ENCODE assay signal across 11 cellular contexts in genomic region chr5:32217886-32218396, GRCh38. TPM values are rescaled to one million over a fixed set of nuclear protein-coding genes. Genes with fewer than 3 reads are reported as not detected.
A peak's percentile ranks its signal among the peaks of the same experiment; 100 is the strongest.
DNase-seq lines count a peak whose midpoint lies in the region; ATAC-seq and TF ChIP-seq lines count a peak whose summit lies in the region.
"Had no signal": no experiment of that assay in that cellular context is flagged by ENCODE, and none has a peak within 500 bp of the region (broad histone marks: within the 10 kb centered on the region; RNA-seq: fewer than 3 reads in every experiment).

No MANE protein-coding gene starts in this region.

- peak; percentile 30 for ATAC-seq in mucosa of descending colon
- no peak for ATAC-seq in HG03571 (IDR thresholded peaks at IDR 0.05; ENCODE audit: unreplicated experiment)
- no peak for ATAC-seq in stimulated activated effector memory CD8-positive, alpha-beta T cell treated with anti-CD3 and anti-CD28 coated beads, Interleukin-12 subunit alpha, Interleukin-12 subunit beta, amount 100 ng/mL, for 72 hours

- no peak overlapping the region for H3K27ac ChIP-seq in effector memory CD4-positive, alpha-beta T cell (ENCODE audit: insufficient read depth, low read length, poor library complexity, severe bottlenecking)
- H3K27ac ChIP-seq: neutrophil had no signal

- peak overlapping the region; percentile 49; the same call in 1 of the 2 replicates for H2AFZ ChIP-seq in Loucy (ENCODE audit: low read length)

- DNase-seq in GM12865 (ENCODE audit: low read depth) (peak; percentile 50), astrocyte of the spinal cord (ENCODE audit: low read depth, low spot score) (peak; percentile 22), mucosa of descending colon (peak in 1 of 3 donors; percentile 53), NCI-H526 (lab: John Stamatoyannopoulos, UW) (no peak)
- DNase-seq in stimulated activated effector memory CD8-positive, alpha-beta T cell treated with anti-CD3 and anti-CD28 coated beads, Interleukin-12 subunit alpha, Interleukin-12 subunit beta, amount 100 ng/mL, for 72 hours (ENCODE audit: low spot score in 2 of 2), result no peak
- DNase-seq in effector memory CD4-positive, alpha-beta T cell, result no peak
- DNase-seq: stimulated activated naive CD4-positive, alpha-beta T cell had no signal

- no peaks in the 10 kb centered on the region for H3K36me3 Mint-ChIP-seq in stimulated activated effector memory CD8-positive, alpha-beta T cell treated with anti-CD3 and anti-CD28 coated beads, Interleukin-12 subunit alpha, Interleukin-12 subunit beta, amount 100 ng/mL, for 72 hours

- H3K9me2 ChIP-seq in Loucy (replicated peaks; ENCODE audit: low read depth, low read length), result no peaks in the 10 kb centered on the region

- no peaks in the 10 kb centered on the region for H3K4me1 Mint-ChIP-seq in stimulated activated effector memory CD8-positive, alpha-beta T cell treated with anti-CD3 and anti-CD28 coated beads, Interleukin-12 subunit alpha, Interleukin-12 subunit beta, amount 100 ng/mL, for 72 hours

- no peak overlapping the region for H3K4me2 ChIP-seq in Loucy (ENCODE audit: low read depth, low read length, poor library complexity, severe bottlenecking)

- no peaks in the 10 kb centered on the region for H3K27me3 ChIP-seq in Loucy (ENCODE audit: insufficient read depth, low read length, poor library complexity, severe bottlenecking)
- H3K27me3 ChIP-seq in effector memory CD4-positive, alpha-beta T cell (replicated peaks; ENCODE audit: control insufficient read depth, insufficient read depth, low read length, poor library complexity, severe bottlenecking), result no peaks in the 10 kb centered on the region
- H3K27me3 ChIP-seq: neutrophil had no signal

- no peak overlapping the region for H3K4me3 ChIP-seq in GM12865 (ENCODE audit: low read depth, low read length)
- H3K4me3 ChIP-seq in Loucy (ENCODE audit: low read length, poor library complexity, severe bottlenecking), result no peak overlapping the region
- no peak overlapping the region for H3K4me3 ChIP-seq in astrocyte of the spinal cord (ENCODE audit: low read depth, low read length)
- H3K4me3 ChIP-seq in mucosa of descending colon, result no peak overlapping the region
- no peak overlapping the region for H3K4me3 ChIP-seq in effector memory CD4-positive, alpha-beta T cell (ENCODE audit: insufficient read depth, low read depth, low read length, poor library complexity, severe bottlenecking)

- in situ Hi-C loops in astrocyte of the spinal cord (cut with HindIII; ENCODE audit: low sequenced_read_pairs), result no loop called here

- H3K4me1 ChIP-seq in Loucy (ENCODE audit: insufficient read depth, low read length, poor library complexity, severe bottlenecking) (no peaks in the 10 kb centered on the region), mucosa of descending colon (ENCODE audit: low read depth) (no peaks in the 10 kb centered on the region)
- H3K4me1 ChIP-seq in effector memory CD4-positive, alpha-beta T cell (ENCODE audit: control insufficient read depth, insufficient read depth, low read length, poor library complexity, severe bottlenecking), result no peaks in the 10 kb centered on the region

- intact Hi-C loops in mucosa of descending colon (cut with DNase I, micrococcal nuclease), result no loop called here

- H3K27ac Mint-ChIP-seq in stimulated activated effector memory CD8-positive, alpha-beta T cell treated with anti-CD3 and anti-CD28 coated beads, Interleukin-12 subunit alpha, Interleukin-12 subunit beta, amount 100 ng/mL, for 72 hours, result no peak overlapping the region
- H3K27ac Mint-ChIP-seq: dendritic cell treated with granulocyte-macrophage colony-stimulating factor and Interleukin-4, amounts not matched to agents 40 ng/mL and 50 ng/mL, for 4 days had no signal

- TF ChIP-seq CTCF in GM12865 (IDR thresholded peaks at IDR 0.05; ENCODE audit: insufficient read depth, low read depth, low read length, missing control alignments), result no peak
- TF ChIP-seq CTCF in Loucy (conservative IDR thresholded peaks at IDR 0.05; ENCODE audit: low read length), result no peak
- TF ChIP-seq CTCF in astrocyte of the spinal cord (IDR thresholded peaks at IDR 0.05; ENCODE audit: low read depth, low read length), result no peak
- no peak for TF ChIP-seq CTCF in mucosa of descending colon (IDR thresholded peaks at IDR 0.05)

- H3K36me3 ChIP-seq in Loucy (ENCODE audit: insufficient read depth, low read length), result no peaks in the 10 kb centered on the region
- no peaks in the 10 kb centered on the region for H3K36me3 ChIP-seq in mucosa of descending colon (ENCODE audit: low read depth)
- H3K36me3 ChIP-seq in effector memory CD4-positive, alpha-beta T cell (ENCODE audit: control insufficient read depth, insufficient read depth, low read length), result no peaks in the 10 kb centered on the region
- H3K36me3 ChIP-seq: neutrophil had no signal

- H3K79me2 ChIP-seq in Loucy (ENCODE audit: insufficient read depth, low read length), result no peaks in the 10 kb centered on the region

- H3K9me3 ChIP-seq in Loucy (ENCODE audit: insufficient read depth, low read depth, low read length), result no peaks in the 10 kb centered on the region
- H3K9me3 ChIP-seq in mucosa of descending colon, result no peaks in the 10 kb centered on the region
- no peaks in the 10 kb centered on the region for H3K9me3 ChIP-seq in effector memory CD4-positive, alpha-beta T cell (ENCODE audit: control insufficient read depth, low read length)
- H3K9me3 ChIP-seq: neutrophil had no signal

- H3K9ac ChIP-seq in Loucy (ENCODE audit: low read depth, low read length, poor library complexity, severe bottlenecking), result no peak overlapping the region

- H4K20me1 ChIP-seq in Loucy (ENCODE audit: insufficient read depth, low read length, poor library complexity, severe bottlenecking), result no peaks in the 10 kb centered on the region

- H3K4me3 Mint-ChIP-seq in stimulated activated effector memory CD8-positive, alpha-beta T cell treated with anti-CD3 and anti-CD28 coated beads, Interleukin-12 subunit alpha, Interleukin-12 subunit beta, amount 100 ng/mL, for 72 hours, result no peak overlapping the region
- H3K4me3 Mint-ChIP-seq: dendritic cell treated with granulocyte-macrophage colony-stimulating factor and Interleukin-4, amounts not matched to agents 40 ng/mL and 50 ng/mL, for 4 days had no signal

- no peaks in the 10 kb centered on the region for H3F3A ChIP-seq in Loucy (ENCODE audit: low read depth)

- no peaks in the 10 kb centered on the region for H3K9me3 Mint-ChIP-seq in stimulated activated effector memory CD8-positive, alpha-beta T cell treated with anti-CD3 and anti-CD28 coated beads, Interleukin-12 subunit alpha, Interleukin-12 subunit beta, amount 100 ng/mL, for 72 hours
- H3K9me3 Mint-ChIP-seq: dendritic cell treated with granulocyte-macrophage colony-stimulating factor and Interleukin-4, amounts not matched to agents 40 ng/mL and 50 ng/mL, for 4 days had no signal

RNA-seq across cellular contexts. Expression of gene GOLPH3, which starts 43.8 kb away (rescaled TPM):
- total RNA-seq in mucosa of descending colon, result 100 to 1,000 TPM; 101 to 178 (median 123) TPM

Comparison
In these comparisons a context has a peak if more than half of its experiments do, and no peak if none do; other contexts are left out.
1. DNase-seq: peak in GM12865 (single experiment) and astrocyte of the spinal cord (single experiment); none in stimulated activated effector memory CD8-positive, alpha-beta T cell treated with anti-CD3 and anti-CD28 coated beads, Interleukin-12 subunit alpha, Interleukin-12 subunit beta, amount 100 ng/mL, for 72 hours (0 of 2), effector memory CD4-positive, alpha-beta T cell (0 of 3) and NCI-H526 (0 of 2).